Comparison of ENCODE assay signal across 8 cellular contexts in the genomic region with DNA sequence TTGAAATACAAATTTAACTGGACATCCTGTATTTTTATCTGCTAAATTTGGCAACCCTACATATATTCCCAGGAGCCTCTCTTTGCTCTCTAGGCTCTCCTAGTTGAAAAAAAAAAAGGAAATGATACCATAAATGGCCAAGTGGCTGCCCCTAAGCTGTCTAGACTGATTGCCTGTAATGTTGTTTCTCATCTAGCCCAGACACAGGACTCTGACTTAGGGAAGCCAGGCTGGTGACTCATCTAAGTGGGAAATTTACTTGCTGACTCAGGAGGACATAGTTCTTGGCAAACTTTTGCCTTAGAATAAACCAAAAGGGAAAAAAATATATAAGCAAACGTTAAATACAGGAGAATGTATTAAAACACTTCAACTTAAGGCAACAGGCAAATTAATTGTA. TPM values are rescaled to one million over a fixed set of nuclear protein-coding genes. Genes with fewer than 3 reads are reported as not detected.
DNase-seq lines count a peak whose midpoint lies in the region; ATAC-seq, FAIRE-seq and TF ChIP-seq lines count a peak whose summit lies in the region.

No MANE protein-coding gene starts in this region.

- no peak overlapping the region for H3K4ac ChIP-seq in IMR-90 (ENCODE audit: low read depth, low read length)

- H2BK15ac ChIP-seq in IMR-90 (ENCODE audit: low read depth, low read length) = no peak overlapping the region

- H3K9me3 ChIP-seq in IMR-90 (ENCODE audit: control insufficient read depth, insufficient read depth, low read length) (no peaks in the 10 kb centered on the region), adrenal gland (replicated peaks in 1 of 3) (no peaks in the 10 kb centered on the region), keratinocyte (ENCODE audit: control insufficient read depth, low read depth, low read length) (no peaks in the 10 kb centered on the region)

- no peak overlapping the region for H4K5ac ChIP-seq in IMR-90 (ENCODE audit: low read depth, low read length)

- peak overlapping the region; percentile 59 for H2BK5ac ChIP-seq in IMR-90 (ENCODE audit: low read depth, low read length, poor library complexity, severe bottlenecking)

- intact Hi-C loops in IMR-90 (cut with micrococcal nuclease) = no loop called here
- intact Hi-C loops in adrenal gland (cut with DNase I) = no loop called here

- FAIRE-seq in keratinocyte (lab: Jason Lieb, UNC) = peak; percentile 92

- no peak overlapping the region for H2AK5ac ChIP-seq in IMR-90 (ENCODE audit: low read depth, low read length)

- H3K27ac ChIP-seq in IMR-90 (ENCODE audit: insufficient read depth, low read length) (no peak overlapping the region), adrenal gland (peak overlapping the region in 1 of 5 donors; percentile 25), keratinocyte (ENCODE audit: control insufficient read depth, insufficient read depth, low read length) (peak overlapping the region; percentile 67)

- H3K4me1 ChIP-seq in IMR-90 (ENCODE audit: control insufficient read depth, insufficient read depth, low read length) (peaks cover 5% of the 10 kb centered on the region; the same call in 1 of the 2 replicates), adrenal gland (replicated peaks in 1 of 2) (peaks cover 16 to 17% of the 10 kb centered on the region in 2 donors), keratinocyte (ENCODE audit: control insufficient read depth, extremely low read depth, insufficient read depth, low read length) (peaks cover 29% of the 10 kb centered on the region)

- TF ChIP-seq RAD21 in IMR-90 (IDR thresholded peaks at IDR 0.05; ENCODE audit: low read length) = no peak

- POLR2A ChIA-PET in IMR-90 (lab: Charles Lee; ENCODE audit: unreplicated experiment) = interaction anchor here (0.7 kb wide), 1 partner anchor 14 kb away, joined by 3 read pairs; a partner anchor contains a TSS

- no peak overlapping the region for H3K27ac Mint-ChIP-seq in activated CD8-positive, alpha-beta memory T cell treated with anti-CD3 and anti-CD28 coated beads, Interleukin-2, amount 10 ng/mL, durations not matched to agents 7 days and 5 days

- peak; percentile 7 for DNase-seq in stimulated activated CD4-positive, alpha-beta T cell treated with anti-CD3 and anti-CD28 coated beads, Interleukin-15, amount 100 ng/mL, for 24 hours
- DNase-seq in stimulated activated CD4-positive, alpha-beta T cell treated with anti-CD3 and anti-CD28 coated beads, Interleukin-2, amount 100 ng/mL, for 24 hours = no peak
- DNase-seq in IMR-90 = peak; percentile 99
- DNase-seq in adrenal gland = peak; percentile 50 to 84 (median 78)
- DNase-seq in keratinocyte (ENCODE audit: low read depth, low spot score) = peak; percentile 76
- DNase-seq in activated CD8-positive, alpha-beta memory T cell treated with anti-CD3 and anti-CD28 coated beads, Interleukin-2, amount 10 ng/mL, durations not matched to agents 7 days and 5 days = no peak
- no peak for DNase-seq in NCI-H774 (lab: John Stamatoyannopoulos, UW)
- no peak for DNase-seq in activated CD8-positive, alpha-beta memory T cell treated with anti-CD3 and anti-CD28 coated beads for 24 hours

- H2BK20ac ChIP-seq in IMR-90 (ENCODE audit: low read depth, low read length) = no peak overlapping the region

- dilution Hi-C loops in IMR-90 (cut with HindIII; ENCODE audit: low sequenced_read_pairs, unreplicated experiment) (no loop called here), keratinocyte (cut with MboI; ENCODE audit: extremely low pct_ligation_motif_present, low sequenced_read_pairs) (no loop called here)

- H2AFZ ChIP-seq in IMR-90 (replicated peaks; ENCODE audit: low read length, poor library complexity) = no peak overlapping the region
- H2AFZ ChIP-seq in keratinocyte (ENCODE audit: control insufficient read depth, low read length) = no peak overlapping the region

- H3K36me3 ChIP-seq in IMR-90 (ENCODE audit: control insufficient read depth, insufficient read depth, low read length) (no peaks in the 10 kb centered on the region), adrenal gland (replicated peaks in 1 of 2) (no peaks in the 10 kb centered on the region), keratinocyte (ENCODE audit: control insufficient read depth in 2 of 2, extremely low read depth in 1 of 2, insufficient read depth in 2 of 2, low read length in 2 of 2) (no peaks in the 10 kb centered on the region)

- H3K18ac ChIP-seq in IMR-90 (ENCODE audit: low read depth, low read length) = no peak overlapping the region

- no peak overlapping the region for H4K91ac ChIP-seq in IMR-90 (ENCODE audit: insufficient read depth, low read depth, low read length)

- no peaks in the 10 kb centered on the region for H3K79me2 ChIP-seq in keratinocyte (ENCODE audit: control insufficient read depth, insufficient read depth, low read length)

- no peak overlapping the region for H2AK9ac ChIP-seq in IMR-90 (replicated peaks; ENCODE audit: low read depth, low read length, poor library complexity)

- CTCF ChIA-PET in IMR-90 (lab: Yijun Ruan, JAX) = no interaction called here
- CTCF ChIA-PET in activated CD8-positive, alpha-beta memory T cell treated with anti-CD3 and anti-CD28 coated beads, Interleukin-2, amount 10 ng/mL, durations not matched to agents 7 days and 5 days (lab: Charles Lee) = no interaction called here

- H3K4me3 ChIP-seq in IMR-90 (ENCODE audit: insufficient read depth, low read depth, low read length) = no peak overlapping the region
- H3K4me3 ChIP-seq in adrenal gland = no peak overlapping the region
- H3K4me3 ChIP-seq in keratinocyte (ENCODE audit: control insufficient read depth in 2 of 3, extremely low read depth in 1 of 3, insufficient read depth in 2 of 3, low read depth in 1 of 3, low read length in 3 of 3) = no peak overlapping the region

- no peak overlapping the region for H3K23ac ChIP-seq in IMR-90 (ENCODE audit: low read depth, low read length)

- peak overlapping the region; percentile 62; the same call in 1 of the 2 replicates for H3K4me2 ChIP-seq in IMR-90 (ENCODE audit: low read depth, low read length)
- peak overlapping the region; percentile 46 for H3K4me2 ChIP-seq in keratinocyte (ENCODE audit: control insufficient read depth, extremely low read depth, insufficient read depth, low read depth, low read length)

- no peak overlapping the region for H3K56ac ChIP-seq in IMR-90 (ENCODE audit: extremely low read depth, insufficient read depth, low read length)

- H3K4me3 Mint-ChIP-seq in activated CD8-positive, alpha-beta memory T cell treated with anti-CD3 and anti-CD28 coated beads, Interleukin-2, amount 10 ng/mL, durations not matched to agents 7 days and 5 days = no peak overlapping the region

- no peak overlapping the region for H3K14ac ChIP-seq in IMR-90 (replicated peaks; ENCODE audit: low read depth, low read length)

- WGBS in IMR-90 (ENCODE audit: extremely low coverage in 2 of 2, insufficient read length in 1 of 2), 2 experiments = no CpG with 5 or more reads among the region's 1 CpG
- WGBS in adrenal gland, 4 donors = 0 to 12% (median 4%) methylated on average over 1 of the region's 1 CpG

- in situ Hi-C loops in IMR-90 (cut with MboI; ENCODE audit: low sequenced_read_pairs) = no loop called here

- H3K36me3 Mint-ChIP-seq in activated CD8-positive, alpha-beta memory T cell treated with anti-CD3 and anti-CD28 coated beads, Interleukin-2, amount 10 ng/mL, durations not matched to agents 7 days and 5 days = no peaks in the 10 kb centered on the region

- TF ChIP-seq CTCF in IMR-90 (conservative IDR thresholded peaks at IDR 0.05; ENCODE audit: low read depth, low read length) (no peak), adrenal gland (IDR thresholded peaks at IDR 0.05) (no peak), keratinocyte (optimal IDR thresholded peaks at IDR 0.05 in 1 of 3, IDR thresholded peaks at IDR 0.05 in 1 of 3, conservative IDR thresholded peaks at IDR 0.05 in 1 of 3; ENCODE audit: extremely low read depth in 1 of 3, insufficient read depth in 2 of 3, low read length in 3 of 3) (no peak)

- H4K20me1 ChIP-seq in IMR-90 (ENCODE audit: insufficient read depth, low read length) = no peaks in the 10 kb centered on the region
- H4K20me1 ChIP-seq in keratinocyte (ENCODE audit: control insufficient read depth, extremely low read depth, insufficient read depth, low read length) = no peaks in the 10 kb centered on the region

- peaks cover 2% of the 10 kb centered on the region for H3K27me3 Mint-ChIP-seq in activated CD8-positive, alpha-beta memory T cell treated with anti-CD3 and anti-CD28 coated beads, Interleukin-2, amount 10 ng/mL, durations not matched to agents 7 days and 5 days

- no TSS peak for BruUV-seq in IMR-90 (replicated peaks; lab: Mats Ljungman, UMichigan)

- TF ChIP-seq POLR2A in IMR-90 (IDR thresholded peaks at IDR 0.05; ENCODE audit: low read depth, low read length) (no peak), adrenal gland (IDR thresholded peaks at IDR 0.05) (no peak)

- H3K79me1 ChIP-seq in IMR-90 (ENCODE audit: low read depth in 1 of 2, low read length in 2 of 2) = peaks cover 0 to 2% of the 10 kb centered on the region in 2 experiments; a peak in 1 of 4 replicates

- no peak overlapping the region for H3K9ac ChIP-seq in IMR-90 (ENCODE audit: low read depth, low read length)
- H3K9ac ChIP-seq in keratinocyte (ENCODE audit: control insufficient read depth, extremely low read depth, insufficient read depth, low read length) = peak overlapping the region; percentile 11

- H3K27me3 ChIP-seq in IMR-90 (ENCODE audit: control insufficient read depth, insufficient read depth, low read length) = no peaks in the 10 kb centered on the region
- no peaks in the 10 kb centered on the region for H3K27me3 ChIP-seq in adrenal gland
- H3K27me3 ChIP-seq in keratinocyte (ENCODE audit: control insufficient read depth, extremely low read depth, insufficient read depth, low read length) = no peaks in the 10 kb centered on the region

- H3K9me3 Mint-ChIP-seq in activated CD8-positive, alpha-beta memory T cell treated with anti-CD3 and anti-CD28 coated beads, Interleukin-2, amount 10 ng/mL, durations not matched to agents 7 days and 5 days (ENCODE audit: low read depth) = no peaks in the 10 kb centered on the region

- no peaks in the 10 kb centered on the region for H3K9me1 ChIP-seq in IMR-90 (ENCODE audit: insufficient read depth, low read length)
- peaks cover 2% of the 10 kb centered on the region for H3K9me1 ChIP-seq in keratinocyte (ENCODE audit: control insufficient read depth, extremely low read depth, insufficient read depth, low read length)

- H4K8ac ChIP-seq in IMR-90 (ENCODE audit: low read depth in 2 of 2, low read length in 2 of 2) = no peak overlapping the region

- ATAC-seq in IMR-90 (ENCODE audit: low read depth) = peak; percentile 92
- ATAC-seq in activated CD8-positive, alpha-beta memory T cell treated with anti-CD3 and anti-CD28 coated beads, Interleukin-2, amount 10 ng/mL, durations not matched to agents 7 days and 5 days = no peak

- no peak overlapping the region for H2BK120ac ChIP-seq in IMR-90 (ENCODE audit: low read depth, low read length)

- peaks cover 2% of the 10 kb centered on the region for H3K4me1 Mint-ChIP-seq in activated CD8-positive, alpha-beta memory T cell treated with anti-CD3 and anti-CD28 coated beads, Interleukin-2, amount 10 ng/mL, durations not matched to agents 7 days and 5 days

RNA-seq across cellular contexts. Expression of a gene that starts 14.6 kb away (rescaled TPM):
- total RNA-seq in IMR-90 (2012; rRNA removed) (181 and 204 TPM in 2 replicates), adrenal gland (100 to 1,000 TPM in 7 of 8 donors, 10 to 100 TPM in 1; 81.8 to 214 (median 121) TPM)
- polyA plus RNA-seq in IMR-90 (2012; rRNA removed) (45.8 and 51.4 TPM in 2 replicates), adrenal gland (10 to 100 TPM in 2 of 3 donors, 1 to 10 TPM in 1; 8.9 to 37.7 (median 14.9) TPM), keratinocyte (63.7 to 114 TPM (median 76.6 TPM) in 3 replicates)
- polyA plus RNA-seq in IMR-90 (2012; cell fraction: cytosol; rRNA removed) = 12.4 and 14.0 TPM in 2 replicates
- polyA plus RNA-seq in IMR-90 (2012; cell fraction: nucleus; rRNA removed; ENCODE audit: low replicate concordance) = 9.3 and 71.1 TPM in 2 replicates
- 42.8 TPM for polyA plus RNA-seq in keratinocyte (2011; ENCODE audit: low read depth)
- 12.1 and 23.3 TPM in 2 replicates for polyA plus RNA-seq in keratinocyte (2011; cell fraction: cytosol; rRNA removed)
- polyA plus RNA-seq in keratinocyte (2011; cell fraction: nucleus; rRNA removed) = 107 and 140 TPM in 2 replicates
- polyA plus RNA-seq in keratinocyte (2012; ENCODE audit: low replicate concordance) = 27.5 and 58.3 TPM in 2 replicates
- polyA minus RNA-seq in keratinocyte = 70.7 to 212 TPM (median 171 TPM) in 3 replicates
- 82.9 TPM for polyA minus RNA-seq in keratinocyte (2011; cell fraction: cytosol; rRNA and poly(A)+ RNA removed)
- 321 and 568 TPM in 2 replicates for polyA minus RNA-seq in keratinocyte (2011; cell fraction: nucleus; rRNA and poly(A)+ RNA removed)
- total RNA-seq in activated CD8-positive, alpha-beta memory T cell treated with anti-CD3 and anti-CD28 coated beads, Interleukin-2, amount 10 ng/mL, durations not matched to agents 7 days and 5 days = 10 to 100 TPM; 10.5 to 13.6 TPM

Comparison
In these comparisons a context has a peak if more than half of its experiments do, and no peak if none do; other contexts are left out.
1. DNase-seq: peak in stimulated activated CD4-positive, alpha-beta T cell treated with anti-CD3 and anti-CD28 coated beads, Interleukin-15, amount 100 ng/mL, for 24 hours (single experiment), IMR-90 (single experiment), adrenal gland (7 of 7) and keratinocyte (single experiment); none in stimulated activated CD4-positive, alpha-beta T cell treated with anti-CD3 and anti-CD28 coated beads, Interleukin-2, amount 100 ng/mL, for 24 hours (0 of 2), activated CD8-positive, alpha-beta memory T cell treated with anti-CD3 and anti-CD28 coated beads, Interleukin-2, amount 10 ng/mL, durations not matched to agents 7 days and 5 days (single experiment), NCI-H774 (single experiment) and activated CD8-positive, alpha-beta memory T cell treated with anti-CD3 and anti-CD28 coated beads for 24 hours (single experiment).
2. RNA of a gene that starts 14.6 kb away (total RNA-seq): 181 to 204 TPM in IMR-90 and 81.8 to 214 TPM in adrenal gland; 10.5 to 13.6 TPM in activated CD8-positive, alpha-beta memory T cell treated with anti-CD3 and anti-CD28 coated beads, Interleukin-2, amount 10 ng/mL, durations not matched to agents 7 days and 5 days; every median in the first group is over 4 times any median in the second.